8 cellular contexts compared by ENCODE assay signal in the genomic region with DNA sequence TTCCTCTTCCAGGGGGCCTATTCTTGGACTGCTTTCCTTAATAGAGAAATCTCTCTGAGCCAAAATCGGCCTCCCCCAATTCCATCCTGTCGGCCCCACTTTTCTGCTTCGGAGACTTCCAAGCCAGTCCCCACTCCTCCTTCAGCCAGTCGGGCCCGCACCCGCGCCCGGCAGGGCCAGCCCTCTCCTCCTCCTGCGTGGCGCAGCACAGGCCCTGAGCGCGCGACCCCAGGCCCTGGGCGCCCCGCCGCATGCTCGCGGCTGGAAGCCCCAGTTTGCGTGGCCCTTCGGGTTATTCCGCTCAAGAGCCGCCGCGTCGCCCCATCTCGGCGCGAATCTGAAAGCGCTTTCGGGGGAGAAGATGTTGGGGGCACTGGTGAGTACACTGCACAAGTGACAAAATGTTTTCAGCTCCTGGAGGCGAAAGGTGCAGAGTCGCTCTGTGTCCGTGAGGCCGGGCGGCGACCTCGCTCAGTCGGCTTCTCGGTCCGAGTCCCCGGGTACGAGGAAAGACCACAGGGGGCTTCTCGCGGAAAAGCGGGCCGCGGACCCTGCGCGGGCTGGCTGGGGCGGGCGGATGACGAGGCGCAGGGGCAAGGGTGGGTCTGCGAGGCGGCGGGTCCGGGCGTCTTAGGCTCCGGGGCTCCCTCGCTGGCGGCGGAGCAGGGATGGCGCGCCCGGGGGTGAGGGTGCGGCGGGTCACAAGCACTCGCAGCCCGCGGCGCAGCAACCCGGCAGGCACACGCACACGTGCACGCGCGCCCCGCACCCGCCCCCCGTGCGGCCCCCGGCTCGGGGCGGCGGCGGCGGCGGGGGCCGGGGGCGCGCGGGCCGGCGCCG. TPM values are rescaled to one million over a fixed set of nuclear protein-coding genes. Genes with fewer than 3 reads are reported as not detected.
DNase-seq lines count a peak whose midpoint lies in the region; ATAC-seq and TF ChIP-seq lines count a peak whose summit lies in the region.

IL17D (plus strand) TSS at position 755 of the 840 bp plus-strand sequence. CDS start 303 bp downstream, outside the sequence.

- peak; percentile 35 for ATAC-seq in GM18867 (IDR thresholded peaks at IDR 0.05; ENCODE audit: unreplicated experiment)
- peak; percentile 23 for ATAC-seq in HG03103 (IDR thresholded peaks at IDR 0.05; ENCODE audit: low read depth, unreplicated experiment)
- ATAC-seq in T-cell (replicated peaks in 1 of 4), result peak; percentile 20 to 36 (median 28)

- H4K20me1 ChIP-seq in mammary epithelial cell (ENCODE audit: insufficient read depth, low read length), result no peaks in the 10 kb centered on the region

- intact Hi-C loops in mammary epithelial cell (cut with micrococcal nuclease), result loop anchor here (10.0 kb wide), 1 partner anchor 178 kb away; the partner anchor contains the start of gene CRYL1

- no peaks in the 10 kb centered on the region for H3K36me3 Mint-ChIP-seq in T-cell

- H3K4me3 ChIP-seq in mammary epithelial cell (replicated peaks in 1 of 3; ENCODE audit: insufficient read depth in 1 of 3, low read depth in 2 of 3, low read length in 3 of 3), result peak within 1 kb of the TSS; percentile 60 to 74 (median 65)

- H2AFZ ChIP-seq in mammary epithelial cell (ENCODE audit: low read depth, low read length), result peak within 1 kb of the TSS; percentile 98

- peak within 1 kb of the TSS; percentile 100 for H3K4me2 ChIP-seq in mammary epithelial cell (ENCODE audit: insufficient read depth, low read depth, low read length)

- peaks cover 6% of the 10 kb centered on the region for H3K4me1 ChIP-seq in mammary epithelial cell (ENCODE audit: insufficient read depth, low read length)

- H3K27ac ChIP-seq in mammary epithelial cell (ENCODE audit: insufficient read depth, low read depth, low read length) (no peak within 1 kb of the TSS), layer of hippocampus (ENCODE audit: low read depth, low read length) (peak within 1 kb of the TSS; percentile 77)

- TF ChIP-seq CTCF in mammary epithelial cell (conservative IDR thresholded peaks at IDR 0.05 in 1 of 2, IDR thresholded peaks at IDR 0.05 in 1 of 2; ENCODE audit: extremely low read depth in 1 of 2, insufficient read depth in 1 of 2, low read depth in 1 of 2, low read length in 2 of 2), result no peak

- H3K9me3 ChIP-seq in mammary epithelial cell (replicated peaks; ENCODE audit: insufficient read depth, low read length), result no peaks in the 10 kb centered on the region

- peaks cover 7 to 16% (median 13%) of the 10 kb centered on the region in 3 donors for H3K4me1 Mint-ChIP-seq in T-cell

- in situ Hi-C loops in mammary epithelial cell (cut with MboI; ENCODE audit: low sequenced_read_pairs in 2 of 2), result no loop called here

- H3K4me3 Mint-ChIP-seq in T-cell, result peak within 1 kb of the TSS; percentile 85 to 95 (median 89)

- H3K27me3 ChIP-seq in mammary epithelial cell (ENCODE audit: insufficient read depth, low read length) (no peaks in the 10 kb centered on the region), layer of hippocampus (ENCODE audit: control insufficient read depth, insufficient read depth, low read length) (no peaks in the 10 kb centered on the region)

- H3K27ac Mint-ChIP-seq in T-cell, result peak within 1 kb of the TSS in 1 of 2 donors; percentile 55

- CTCF ChIA-PET in T-cell (lab: Charles Lee) (interaction anchor here (0.5 to 1.0 kb wide), 5 partner anchors 32 to 917 kb away, joined by 3 to 6 read pairs (median 4); no protein-coding TSS in a partner anchor), mammary epithelial cell (lab: Charles Lee; ENCODE audit: low non-redundant PET) (interaction anchor here (0.7 kb wide), 1 partner anchor 128 kb away, joined by 6 read pairs; no protein-coding TSS in a partner anchor)

- H3K27me3 Mint-ChIP-seq in T-cell, result peaks cover 21 to 24% of the 10 kb centered on the region in 2 donors

- WGBS in mammary epithelial cell (ENCODE audit: low coverage, missing lambda C conversion rate), result 3% methylated on average over 23 of the region's 95 CpGs

- peak; percentile 60 for DNase-seq in AG20443 (ENCODE audit: low spot score)
- DNase-seq in T-cell, result peak in 26 of 34 experiments; percentile 6 to 51 (median 28)
- peak; percentile 7 for DNase-seq in mammary epithelial cell
- DNase-seq in stimulated activated CD4-positive, alpha-beta T cell treated with anti-CD3 and anti-CD28 coated beads, Interleukin-4, amount 100 ng/mL, for 24 hours, result peak; percentile 26
- no peak for DNase-seq in cerebellar nuclear complex (lab: John Stamatoyannopoulos, UW)

- H3K36me3 ChIP-seq in mammary epithelial cell (ENCODE audit: insufficient read depth, low read length), result no peaks in the 10 kb centered on the region

- dilution Hi-C loops in mammary epithelial cell (cut with HindIII; ENCODE audit: low sequenced_read_pairs), result loop anchor here (5.0 kb wide), 1 partner anchor 521 kb away; no protein-coding TSS in a partner anchor

- no peaks in the 10 kb centered on the region for H3K9me3 Mint-ChIP-seq in T-cell

- no peak within 1 kb of the TSS for H3K9ac ChIP-seq in mammary epithelial cell (ENCODE audit: insufficient read depth, low read length)

- H3K79me2 ChIP-seq in mammary epithelial cell (ENCODE audit: insufficient read depth, low read length), result no peaks in the 10 kb centered on the region

- POLR2A ChIA-PET in T-cell (lab: Charles Lee), result interaction anchor here in 1 of 2 donors (0.6 kb wide), 1 partner anchor 194 kb away, joined by 3 read pairs; no protein-coding TSS in a partner anchor

- BruUV-seq in mammary epithelial cell (replicated peaks; lab: Mats Ljungman, UMichigan), result no TSS peak

RNA-seq across cellular contexts. Expression of gene IL17D, which starts in this region (rescaled TPM):
- total RNA-seq in T-cell (under 1 TPM in 3 of 5 donors, not detected in 2; 0.13 to 0.20 (median 0.16) TPM), mammary epithelial cell (under 1 TPM; 0.31 to 0.67 TPM)
- 0.19 TPM for polyA plus RNA-seq in mammary epithelial cell
- not detected for polyA minus RNA-seq in mammary epithelial cell

Comparison
In these comparisons a context has a peak if more than half of its experiments do, and no peak if none do; other contexts are left out.
1. Peak in DNase-seq and ATAC-seq in T-cell; RNA of the gene not detected or under 1 TPM.
2. Peak in DNase-seq, H3K4me3 ChIP-seq and H3K4me2 ChIP-seq in mammary epithelial cell; RNA of the gene not detected or under 1 TPM.
3. DNase-seq: peak in AG20443 (single experiment) and stimulated activated CD4-positive, alpha-beta T cell treated with anti-CD3 and anti-CD28 coated beads, Interleukin-4, amount 100 ng/mL, for 24 hours (single experiment); none in cerebellar nuclear complex (0 of 2).
4. Peak in every context shown above with its lines, with median percentiles within 50 percentile points of each other: ATAC-seq.